Comparison of ENCODE assay signal across 16 cellular contexts in genomic region chr14:103280278-103280917, GRCh38. TPM values are rescaled to one million over a fixed set of nuclear protein-coding genes. Genes with fewer than 3 reads are reported as not detected.
DNase-seq lines count a peak whose midpoint lies in the region; ATAC-seq, FAIRE-seq and TF ChIP-seq lines count a peak whose summit lies in the region.
"Had no signal": no experiment of that assay in that cellular context is flagged by ENCODE, and none has a peak within 500 bp of the region (broad histone marks: within the 10 kb centered on the region; RNA-seq: fewer than 3 reads in every experiment).

No MANE protein-coding gene starts in this region.

- H3K18ac ChIP-seq in IMR-90 (ENCODE audit: low read depth, low read length) (no peak overlapping the region), mesenchymal stem cell (ENCODE audit: low read depth in 1 of 2, low read length in 2 of 2) (no peak overlapping the region)

- no peaks in the 10 kb centered on the region for H3K36me3 ChIP-seq in IMR-90 (ENCODE audit: control insufficient read depth, insufficient read depth, low read length)
- no peaks in the 10 kb centered on the region for H3K36me3 ChIP-seq in astrocyte (ENCODE audit: insufficient read depth, low read length)
- H3K36me3 ChIP-seq in mesenchymal stem cell (ENCODE audit: control insufficient read depth in 1 of 2, insufficient read depth in 2 of 2, low read depth in 1 of 2, low read length in 2 of 2) = no peaks in the 10 kb centered on the region
- H3K36me3 ChIP-seq in Caco-2 (ENCODE audit: control insufficient read depth, insufficient read depth, low read length) = no peaks in the 10 kb centered on the region
- H3K36me3 ChIP-seq: HAP-1, spleen had no signal

- H3K23ac ChIP-seq in IMR-90 (ENCODE audit: low read depth, low read length) (no peak overlapping the region), mesenchymal stem cell (ENCODE audit: low read length in 2 of 2) (no peak overlapping the region)

- no peaks in the 10 kb centered on the region for H3K79me2 ChIP-seq in astrocyte (ENCODE audit: insufficient read depth, low read length)

- no peak overlapping the region for H2BK20ac ChIP-seq in IMR-90 (ENCODE audit: low read depth, low read length)

- H4K5ac ChIP-seq in IMR-90 (ENCODE audit: low read depth, low read length) = no peak overlapping the region

- H2AK5ac ChIP-seq in IMR-90 (ENCODE audit: low read depth, low read length) (no peak overlapping the region), mesenchymal stem cell (ENCODE audit: low read length, severe bottlenecking) (no peak overlapping the region)

- H3K4me3 Mint-ChIP-seq in CD4-positive, alpha-beta T cell = peak overlapping the region; percentile 44
- H3K4me3 Mint-ChIP-seq in astrocyte (ENCODE audit: unreplicated experiment) (no peak overlapping the region), Caco-2 (ENCODE audit: unreplicated experiment) (no peak overlapping the region)
- H3K4me3 Mint-ChIP-seq: activated naive CD4-positive, alpha-beta T cell treated with anti-CD3 and anti-CD28 coated beads, Interleukin-2, amount 10 ng/mL, durations not matched to agents 7 days and 5 days; stimulated activated naive CD8-positive, alpha-beta T cell treated with anti-CD3 and anti-CD28 coated beads, Interleukin-15, Interleukin-2, amounts not matched to agents 100 ng/mL and 50 ng/mL, for 24 hours had no signal

- ATAC-seq in CD4-positive, alpha-beta T cell (ENCODE audit: poor library complexity) = no peak
- ATAC-seq in IMR-90 (ENCODE audit: low read depth) = no peak

- H2BK15ac ChIP-seq in IMR-90 (ENCODE audit: low read depth, low read length) (no peak overlapping the region), mesenchymal stem cell (ENCODE audit: low read depth, poor library complexity, severe bottlenecking) (no peak overlapping the region)

- WGBS in IMR-90 (ENCODE audit: extremely low coverage in 2 of 2, insufficient read length in 1 of 2), 2 experiments = 67% methylated on average over 3 of the region's 15 CpGs; no CpG with 5 or more reads in 1 of the 2 experiments
- WGBS in mesenchymal stem cell = 83% methylated on average over 15 of the region's 15 CpGs

- H3K27ac Mint-ChIP-seq in CD4-positive, alpha-beta T cell = no peak overlapping the region
- H3K27ac Mint-ChIP-seq in astrocyte (ENCODE audit: unreplicated experiment) (no peak overlapping the region), Caco-2 (ENCODE audit: unreplicated experiment) (no peak overlapping the region)
- H3K27ac Mint-ChIP-seq: activated naive CD4-positive, alpha-beta T cell treated with anti-CD3 and anti-CD28 coated beads, Interleukin-2, amount 10 ng/mL, durations not matched to agents 7 days and 5 days; CD4-positive, alpha-beta memory T cell; stimulated activated naive CD8-positive, alpha-beta T cell treated with anti-CD3 and anti-CD28 coated beads, Interleukin-15, Interleukin-2, amounts not matched to agents 100 ng/mL and 50 ng/mL, for 24 hours had no signal

- H3K27me3 Mint-ChIP-seq in CD4-positive, alpha-beta T cell = peaks cover 79% of the 10 kb centered on the region
- H3K27me3 Mint-ChIP-seq in astrocyte (ENCODE audit: low read depth, unreplicated experiment) = peaks cover 34% of the 10 kb centered on the region
- H3K27me3 Mint-ChIP-seq in Caco-2 (ENCODE audit: insufficient read depth, unreplicated experiment) = no peaks in the 10 kb centered on the region

- no peak for TF ChIP-seq CTCF in CD4-positive, alpha-beta T cell (IDR thresholded peaks at IDR 0.05)
- no peak for TF ChIP-seq CTCF in IMR-90 (conservative IDR thresholded peaks at IDR 0.05; ENCODE audit: low read depth, low read length)
- no peak for TF ChIP-seq CTCF in astrocyte (IDR thresholded peaks at IDR 0.05; ENCODE audit: insufficient read depth, low read depth, low read length)
- no peak for TF ChIP-seq CTCF in GM13977 (IDR thresholded peaks at IDR 0.05; ENCODE audit: extremely low read depth, insufficient read depth, missing control alignments)
- TF ChIP-seq CTCF in Caco-2 (IDR thresholded peaks at IDR 0.05; ENCODE audit: insufficient read depth in 1 of 2, low read depth in 1 of 2, low read length in 1 of 2, severe bottlenecking in 1 of 2, unreplicated experiment in 1 of 2) = no peak

- H3K4me3 ChIP-seq in IMR-90 (ENCODE audit: insufficient read depth, low read depth, low read length) = no peak overlapping the region
- no peak overlapping the region for H3K4me3 ChIP-seq in astrocyte (ENCODE audit: insufficient read depth, low read depth, low read length)
- H3K4me3 ChIP-seq in mesenchymal stem cell (ENCODE audit: insufficient read depth in 1 of 2, low read depth in 1 of 2, low read length in 2 of 2) = no peak overlapping the region
- no peak overlapping the region for H3K4me3 ChIP-seq in Caco-2 (ENCODE audit: low read depth, low read length)
- H3K4me3 ChIP-seq: HAP-1 had no signal

- H2BK120ac ChIP-seq in IMR-90 (ENCODE audit: low read depth, low read length) (no peak overlapping the region), mesenchymal stem cell (ENCODE audit: low read depth, low read length) (no peak overlapping the region)

- POLR2A ChIA-PET in CD4-positive, alpha-beta T cell (lab: Charles Lee) = no interaction called here
- POLR2A ChIA-PET in IMR-90 (lab: Charles Lee; ENCODE audit: unreplicated experiment) (no interaction called here), Caco-2 (lab: Charles Lee) (no interaction called here)

- H3K56ac ChIP-seq in IMR-90 (ENCODE audit: extremely low read depth, insufficient read depth, low read length) = no peak overlapping the region

- FAIRE-seq in astrocyte (lab: Jason Lieb, UNC) = peak; percentile 66
- FAIRE-seq: frontal cortex had no signal

- H3K4ac ChIP-seq in IMR-90 (ENCODE audit: low read depth, low read length) (no peak overlapping the region), mesenchymal stem cell (ENCODE audit: low read depth in 1 of 2, low read length in 2 of 2) (no peak overlapping the region)

- DNase-seq in CD4-positive, alpha-beta T cell = no peak
- DNase-seq in IMR-90 (no peak), astrocyte (ENCODE audit: low read depth) (no peak), posterior vena cava (ENCODE audit: low spot score) (peak; percentile 9), GM13977 (ENCODE audit: low spot score) (no peak), mesenchymal stem cell (no peak), Caco-2 (no peak)
- DNase-seq: activated naive CD4-positive, alpha-beta T cell treated with anti-CD3 and anti-CD28 coated beads, Interleukin-2, amount 10 ng/mL, durations not matched to agents 7 days and 5 days; CD4-positive, alpha-beta memory T cell; midbrain; NCI-H1436; NCI-H446 treated with DMSO at 0.1 percent for 48 hours; spleen had no signal

- H2BK12ac ChIP-seq in mesenchymal stem cell (ENCODE audit: low read length in 2 of 2) = no peak overlapping the region

- H3K4me1 ChIP-seq in IMR-90 (ENCODE audit: control insufficient read depth, insufficient read depth, low read length) (peaks cover 4% of the 10 kb centered on the region; the same call in 1 of the 2 replicates), astrocyte (ENCODE audit: insufficient read depth, low read length) (no peaks in the 10 kb centered on the region), mesenchymal stem cell (ENCODE audit: control insufficient read depth, insufficient read depth, low read depth, low read length) (peaks cover 9% of the 10 kb centered on the region), Caco-2 (peaks cover 16% of the 10 kb centered on the region)

- no peaks in the 10 kb centered on the region for H3K9me3 Mint-ChIP-seq in CD4-positive, alpha-beta T cell
- H3K9me3 Mint-ChIP-seq in astrocyte (ENCODE audit: unreplicated experiment) (no peaks in the 10 kb centered on the region), Caco-2 (ENCODE audit: unreplicated experiment) (no peaks in the 10 kb centered on the region)
- H3K9me3 Mint-ChIP-seq: activated naive CD4-positive, alpha-beta T cell treated with anti-CD3 and anti-CD28 coated beads, Interleukin-2, amount 10 ng/mL, durations not matched to agents 7 days and 5 days; stimulated activated naive CD8-positive, alpha-beta T cell treated with anti-CD3 and anti-CD28 coated beads, Interleukin-15, Interleukin-2, amounts not matched to agents 100 ng/mL and 50 ng/mL, for 24 hours had no signal

- no peak overlapping the region for H3K14ac ChIP-seq in IMR-90 (replicated peaks; ENCODE audit: low read depth, low read length)
- H3K14ac ChIP-seq in mesenchymal stem cell (ENCODE audit: low read length in 2 of 2) = no peak overlapping the region

- no TSS peak for BruUV-seq in IMR-90 (replicated peaks; lab: Mats Ljungman, UMichigan)
- BruUV-seq in Caco-2 (replicated peaks; lab: Mats Ljungman, UMichigan) = no TSS peak

- H2BK5ac ChIP-seq in IMR-90 (ENCODE audit: low read depth, low read length, poor library complexity, severe bottlenecking) (no peak overlapping the region), mesenchymal stem cell (ENCODE audit: low read depth, low read length, poor library complexity, severe bottlenecking) (no peak overlapping the region)

- H4K8ac ChIP-seq in IMR-90 (ENCODE audit: low read depth in 2 of 2, low read length in 2 of 2) (no peak overlapping the region), mesenchymal stem cell (ENCODE audit: low read length) (no peak overlapping the region)

- in situ Hi-C loops in IMR-90 (cut with MboI; ENCODE audit: low sequenced_read_pairs) (no loop called here), GM13977 (cut with MboI; ENCODE audit: low pct_unique_long_range_greater_than_20kb, low sequenced_read_pairs, unreplicated experiment) (loop anchor here (25.0 kb wide), 1 partner anchor 193 kb away; the partner anchor contains the start of genes EXOC3L4 and LBHD2)

- intact Hi-C loops in CD4-positive, alpha-beta T cell (cut with DNase I, micrococcal nuclease) = no loop called here
- intact Hi-C loops in IMR-90 (cut with micrococcal nuclease) (loop anchor here (5.0 kb wide), 1 partner anchor 93 kb away; no protein-coding TSS in a partner anchor), posterior vena cava (cut with DNase I) (no loop called here), Caco-2 (cut with micrococcal nuclease; ENCODE audit: unreplicated experiment) (no loop called here)

- TF ChIP-seq POLR2A in IMR-90 (IDR thresholded peaks at IDR 0.05; ENCODE audit: low read depth, low read length) = no peak

- H3K27ac ChIP-seq in CD4-positive, alpha-beta T cell (ENCODE audit: low read depth, low read length) = no peak overlapping the region
- H3K27ac ChIP-seq in IMR-90 (ENCODE audit: insufficient read depth, low read length) (no peak overlapping the region), astrocyte (ENCODE audit: low read depth, low read length) (no peak overlapping the region), mesenchymal stem cell (ENCODE audit: low read length, poor library complexity, severe bottlenecking) (no peak overlapping the region)
- H3K27ac ChIP-seq: spleen had no signal

- H3K9ac ChIP-seq in IMR-90 (ENCODE audit: low read depth, low read length) = no peak overlapping the region
- no peak overlapping the region for H3K9ac ChIP-seq in astrocyte (ENCODE audit: low read length)
- H3K9ac ChIP-seq in mesenchymal stem cell (ENCODE audit: low read length) = no peak overlapping the region

- H3K4me1 Mint-ChIP-seq in CD4-positive, alpha-beta T cell (ENCODE audit: low read depth) = peaks cover 4% of the 10 kb centered on the region
- H3K4me1 Mint-ChIP-seq in astrocyte (ENCODE audit: low read depth, unreplicated experiment) (peaks cover 7% of the 10 kb centered on the region), Caco-2 (ENCODE audit: low read depth, unreplicated experiment) (peaks cover 15% of the 10 kb centered on the region)

- no peak for TF ChIP-seq RAD21 in IMR-90 (IDR thresholded peaks at IDR 0.05; ENCODE audit: low read length)

- no peaks in the 10 kb centered on the region for H3K9me3 ChIP-seq in CD4-positive, alpha-beta T cell (ENCODE audit: control insufficient read depth, low read length)
- H3K9me3 ChIP-seq in IMR-90 (ENCODE audit: control insufficient read depth, insufficient read depth, low read length) = peaks cover 4% of the 10 kb centered on the region
- no peaks in the 10 kb centered on the region for H3K9me3 ChIP-seq in astrocyte (ENCODE audit: insufficient read depth, low read depth, low read length)
- no peaks in the 10 kb centered on the region for H3K9me3 ChIP-seq in mesenchymal stem cell (ENCODE audit: control insufficient read depth, low read length)
- H3K9me3 ChIP-seq in Caco-2 = no peaks in the 10 kb centered on the region
- H3K9me3 ChIP-seq: HAP-1, spleen had no signal

- H3K27me3 ChIP-seq in CD4-positive, alpha-beta T cell (ENCODE audit: control insufficient read depth, insufficient read depth, low read length) = peaks cover 66% of the 10 kb centered on the region
- H3K27me3 ChIP-seq in IMR-90 (ENCODE audit: control insufficient read depth, insufficient read depth, low read length) (peaks cover 53% of the 10 kb centered on the region), astrocyte (ENCODE audit: insufficient read depth, low read length) (peaks cover 51% of the 10 kb centered on the region), mesenchymal stem cell (ENCODE audit: control insufficient read depth in 1 of 2, insufficient read depth in 1 of 2, low read length in 2 of 2) (peaks cover 8 to 13% of the 10 kb centered on the region in 2 experiments), Caco-2 (replicated peaks; ENCODE audit: control insufficient read depth, insufficient read depth, low read length) (no peaks in the 10 kb centered on the region)

- H4K20me1 ChIP-seq in IMR-90 (ENCODE audit: insufficient read depth, low read length) = no peaks in the 10 kb centered on the region; the same call in 1 of the 2 replicates
- no peaks in the 10 kb centered on the region for H4K20me1 ChIP-seq in astrocyte (ENCODE audit: insufficient read depth, low read length)

- CTCF ChIA-PET in CD4-positive, alpha-beta T cell (lab: Charles Lee) = no interaction called here
- CTCF ChIA-PET in IMR-90 (lab: Yijun Ruan, JAX) = interaction anchor here (0.7 to 1.6 kb wide), 2 partner anchors 176 to 202 kb away, joined by 4 to 9 read pairs; no protein-coding TSS in a partner anchor
- CTCF ChIA-PET in Caco-2 (lab: Charles Lee) = interaction anchor here (0.7 kb wide), 1 partner anchor 532 kb away, joined by 3 read pairs; no protein-coding TSS in a partner anchor

- H3K4me2 ChIP-seq in IMR-90 (ENCODE audit: low read depth, low read length) (no peak overlapping the region), astrocyte (ENCODE audit: low read length) (no peak overlapping the region), mesenchymal stem cell (ENCODE audit: low read length, poor library complexity, severe bottlenecking) (no peak overlapping the region)

- no peaks in the 10 kb centered on the region for H3K79me1 ChIP-seq in IMR-90 (ENCODE audit: low read depth in 1 of 2, low read length in 2 of 2)
- no peaks in the 10 kb centered on the region for H3K79me1 ChIP-seq in mesenchymal stem cell (replicated peaks; ENCODE audit: low read length, poor library complexity, severe bottlenecking)

- H3K9me1 ChIP-seq in IMR-90 (ENCODE audit: insufficient read depth, low read length) = no peaks in the 10 kb centered on the region; the same call in 1 of the 2 replicates

- H2AFZ ChIP-seq in IMR-90 (replicated peaks; ENCODE audit: low read length, poor library complexity) (no peak overlapping the region), astrocyte (ENCODE audit: low read depth, low read length) (no peak overlapping the region), mesenchymal stem cell (ENCODE audit: low read depth, low read length) (no peak overlapping the region)

- H4K91ac ChIP-seq in IMR-90 (ENCODE audit: insufficient read depth, low read depth, low read length) (no peak overlapping the region), mesenchymal stem cell (ENCODE audit: low read length) (no peak overlapping the region)

- no peak overlapping the region for H2AK9ac ChIP-seq in IMR-90 (replicated peaks; ENCODE audit: low read depth, low read length, poor library complexity)

- dilution Hi-C loops in IMR-90 (cut with HindIII; ENCODE audit: low sequenced_read_pairs, unreplicated experiment) = no loop called here

- no peaks in the 10 kb centered on the region for H3K36me3 Mint-ChIP-seq in CD4-positive, alpha-beta T cell (ENCODE audit: low read depth)
- H3K36me3 Mint-ChIP-seq in astrocyte (ENCODE audit: low read depth, unreplicated experiment) = no peaks in the 10 kb centered on the region
- H3K36me3 Mint-ChIP-seq in Caco-2 (ENCODE audit: insufficient read depth, unreplicated experiment) = no peaks in the 10 kb centered on the region
- H3K36me3 Mint-ChIP-seq: activated naive CD4-positive, alpha-beta T cell treated with anti-CD3 and anti-CD28 coated beads, Interleukin-2, amount 10 ng/mL, durations not matched to agents 7 days and 5 days; CD4-positive, alpha-beta memory T cell had no signal

RNA-seq across cellular contexts. Expression of gene EIF5, which starts 53.6 kb away (rescaled TPM):
- total RNA-seq in CD4-positive, alpha-beta T cell = 100 to 1,000 TPM; 658 TPM
- total RNA-seq in IMR-90 (2012; rRNA removed) = 163 and 241 TPM in 2 replicates
- polyA plus RNA-seq in IMR-90 (2012; rRNA removed) = 163 and 181 TPM in 2 replicates
- 141 and 165 TPM in 2 replicates for polyA plus RNA-seq in IMR-90 (2012; cell fraction: cytosol; rRNA removed)
- polyA plus RNA-seq in IMR-90 (2012; cell fraction: nucleus; rRNA removed; ENCODE audit: low replicate concordance) = 111 and 312 TPM in 2 replicates
- 330 and 337 TPM in 2 replicates for total RNA-seq in astrocyte
- total RNA-seq in posterior vena cava = 100 to 1,000 TPM; 191 to 232 TPM
- polyA plus RNA-seq in mesenchymal stem cell (2013, experiment 1 of 2) = 243 TPM
- polyA plus RNA-seq in mesenchymal stem cell (2013, experiment 2 of 2) = 253 TPM
- 350 and 392 TPM in 2 replicates for total RNA-seq in Caco-2 (2022)
